ENCODE assay signal across 19 cellular contexts in the genomic region with DNA sequence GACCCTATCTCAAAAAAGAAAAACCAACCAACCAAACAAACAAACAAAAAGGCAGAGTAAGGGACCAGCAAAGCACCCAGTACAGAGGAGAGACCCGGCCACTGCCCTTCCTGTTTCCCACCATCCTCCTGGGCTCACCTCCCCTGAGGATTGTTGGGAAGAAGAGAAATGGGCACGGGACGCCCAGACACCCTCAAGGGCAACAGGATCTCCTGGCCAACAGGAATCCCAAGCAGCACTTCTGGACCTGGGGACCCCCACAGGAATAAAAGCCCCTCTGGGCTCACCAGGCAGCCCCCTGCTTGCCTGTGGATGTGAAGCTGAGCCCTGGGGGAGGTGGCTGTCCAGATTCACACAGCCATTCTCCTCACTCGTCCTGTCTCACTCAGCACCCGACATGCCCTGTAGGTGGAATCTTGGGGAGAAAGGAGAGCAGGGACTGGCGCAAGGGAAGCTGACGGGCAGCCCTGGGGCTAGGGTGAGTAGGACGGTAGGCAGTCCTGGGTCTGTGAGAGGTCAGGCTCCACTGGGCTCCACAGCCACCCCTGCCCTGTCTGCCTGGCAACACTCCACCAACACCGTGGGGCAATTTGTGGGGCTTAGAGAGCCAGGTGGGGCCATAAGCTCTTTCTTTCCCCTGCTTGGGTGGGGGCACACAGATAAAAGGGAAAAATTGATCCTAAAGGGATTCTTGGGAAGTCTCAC. TPM values are rescaled to one million over a fixed set of nuclear protein-coding genes. Genes with fewer than 3 reads are reported as not detected.
DNase-seq lines count a peak whose midpoint lies in the region; ATAC-seq, FAIRE-seq and TF ChIP-seq lines count a peak whose summit lies in the region.
"Had no signal": no experiment of that assay in that cellular context is flagged by ENCODE, and none has a peak within 500 bp of the region (broad histone marks: within the 10 kb centered on the region; RNA-seq: fewer than 3 reads in every experiment).

No MANE protein-coding gene starts in this region.

- peak; percentile 12; the same call in 1 of the 3 replicates for ATAC-seq in GM12878
- ATAC-seq in mucosa of descending colon = no peak
- ATAC-seq in T-helper 17 cell = no peak
- ATAC-seq: CD8-positive, alpha-beta T cell had no signal

- H3K36me3 Mint-ChIP-seq in T-helper 17 cell (ENCODE audit: low read depth) = no peaks in the 10 kb centered on the region
- H3K36me3 Mint-ChIP-seq: CD14-positive monocyte; CD8-positive, alpha-beta T cell had no signal

- WGBS in GM12878 (ENCODE audit: insufficient coverage, insufficient replicate concordance, low lambda C conversion rate, missing lambda C conversion rate) = 55% methylated on average over 9 of the region's 9 CpGs

- FAIRE-seq in GM12878 (lab: Jason Lieb, UNC) (no peak), kidney (lab: Jason Lieb, UNC) (no peak), urothelium cell line (lab: Jason Lieb, UNC) (peak; percentile 59)
- FAIRE-seq: A549, D721Med, G401.6, GM12892, GM19239 had no signal

- H3K4me1 Mint-ChIP-seq in T-helper 17 cell = peaks cover 8% of the 10 kb centered on the region

- POLR2A ChIA-PET in GM12878 (lab: Charles Lee) = interaction anchor here (0.6 kb wide), 1 partner anchor 705 kb away, joined by 3 read pairs; no protein-coding TSS in a partner anchor

- BruUV-seq in GM12878 (replicated peaks; lab: Mats Ljungman, UMichigan) = no TSS peak

- TF ChIP-seq POLR2A in GM12878 (IDR thresholded peaks at IDR 0.05; ENCODE audit: low read depth, low read length) = no peak

- no peak overlapping the region for H3K4me3 Mint-ChIP-seq in T-helper 17 cell
- H3K4me3 Mint-ChIP-seq: CD14-positive monocyte; CD8-positive, alpha-beta T cell; IgD-negative memory B cell had no signal

- CTCF ChIA-PET in GM12878 (lab: Yijun Ruan, JAX) = interaction anchor here (1.1 to 1.3 kb wide), 3 partner anchors 11 to 77 kb away, joined by 3 to 6 read pairs (median 3); no protein-coding TSS in a partner anchor

- RAD21 ChIA-PET in GM12878 (lab: Charles Lee; ENCODE audit: unreplicated experiment) = interaction anchor here (1.0 kb wide), 1 partner anchor 11 kb away, joined by 3 read pairs; no protein-coding TSS in a partner anchor

- TF ChIP-seq RAD21 in GM12878 (IDR thresholded peaks at IDR 0.05; ENCODE audit: insufficient read depth, low read depth, low read length) = no peak

- SMC1A ChIA-PET in GM12878 (lab: Charles Lee; ENCODE audit: uncharacterized antibody, unreplicated experiment) = interaction anchor here (0.9 to 1.2 kb wide), 3 partner anchors 10 to 77 kb away, joined by 3 read pairs; no protein-coding TSS in a partner anchor

- intact Hi-C loops in GM12878 (cut with micrococcal nuclease; ENCODE audit: unreplicated experiment) (no loop called here), kidney (cut with DNase I) (no loop called here), mucosa of descending colon (cut with DNase I, micrococcal nuclease) (no loop called here)

- in situ Hi-C loops in GM12878 (cut with MboI) = no loop called here

- H2AFZ ChIP-seq in GM12878 (ENCODE audit: control insufficient read depth, low read depth, low read length) = no peak overlapping the region

- TF ChIP-seq EP300 in GM12878 (IDR thresholded peaks at IDR 0.05; ENCODE audit: borderline replicate concordance in 1 of 2, control insufficient read depth in 1 of 2, low read depth in 2 of 2, low read length in 2 of 2) = no peak

- no peak overlapping the region for H3K9ac ChIP-seq in GM12878 (ENCODE audit: control insufficient read depth, insufficient read depth, low read length)
- no peak overlapping the region for H3K9ac ChIP-seq in kidney (ENCODE audit: low read length in 2 of 2)

- H3K9me3 ChIP-seq in GM12878 (replicated peaks; ENCODE audit: control insufficient read depth, insufficient read depth, low read length) (no peaks in the 10 kb centered on the region), kidney (ENCODE audit: control insufficient read depth in 1 of 2, low read length in 2 of 2) (no peaks in the 10 kb centered on the region), mucosa of descending colon (no peaks in the 10 kb centered on the region), T-helper 17 cell (ENCODE audit: control insufficient read depth, low read length, poor library complexity, severe bottlenecking) (no peaks in the 10 kb centered on the region), SJCRH30 (replicated peaks) (no peaks in the 10 kb centered on the region)
- H3K9me3 ChIP-seq: A549, BE2C had no signal

- H3K4me2 ChIP-seq in GM12878 (ENCODE audit: control insufficient read depth, insufficient read depth) = no peak overlapping the region
- H3K4me2 ChIP-seq: A549 had no signal

- H3K36me3 ChIP-seq in GM12878 (ENCODE audit: control insufficient read depth in 2 of 2, insufficient read depth in 2 of 2, low read length in 1 of 2) (no peaks in the 10 kb centered on the region), kidney (ENCODE audit: control insufficient read depth in 1 of 2, insufficient read depth in 2 of 2, low read length in 2 of 2) (peaks cover 5 to 40% of the 10 kb centered on the region in 2 donors), mucosa of descending colon (ENCODE audit: low read depth) (no peaks in the 10 kb centered on the region), SJCRH30 (no peaks in the 10 kb centered on the region)
- H3K36me3 ChIP-seq: BE2C had no signal

- no peak overlapping the region for H3K27ac Mint-ChIP-seq in T-helper 17 cell
- H3K27ac Mint-ChIP-seq: CD8-positive, alpha-beta T cell; IgD-negative memory B cell had no signal

- DNase-seq in GM12878 (ENCODE audit: low read depth, low spot score) (no peak), kidney (peak; percentile 60), mucosa of descending colon (peak in 2 of 3 donors; percentile 14 to 27), urothelium cell line (ENCODE audit: low spot score) (no peak), T-helper 17 cell (no peak), NCI-H524 treated with DMSO at 0.1 percent for 48 hours (lab: John Stamatoyannopoulos, UW) (no peak), SJCRH30 (no peak)
- DNase-seq: CD8-positive, alpha-beta T cell; DMS79 treated with DMSO at 0.1 percent for 48 hours; EL; HCEC 1CT had no signal

- no peaks in the 10 kb centered on the region for H3K27me3 Mint-ChIP-seq in T-helper 17 cell

- H3K79me2 ChIP-seq in GM12878 (ENCODE audit: control insufficient read depth, insufficient read depth, low read length) = no peaks in the 10 kb centered on the region

- no peaks in the 10 kb centered on the region for H3K4me1 ChIP-seq in GM12878 (ENCODE audit: control insufficient read depth, insufficient read depth, low read length)
- H3K4me1 ChIP-seq in kidney (ENCODE audit: control insufficient read depth in 1 of 2, insufficient read depth in 1 of 2, low read depth in 1 of 2, low read length in 2 of 2) = peaks cover 5 to 20% of the 10 kb centered on the region in 2 donors
- H3K4me1 ChIP-seq in mucosa of descending colon (ENCODE audit: low read depth) = peaks cover 12% of the 10 kb centered on the region
- peaks cover 23% of the 10 kb centered on the region for H3K4me1 ChIP-seq in SJCRH30
- H3K4me1 ChIP-seq: A549 had no signal

- H3K4me3 ChIP-seq in GM12878 = no peak overlapping the region
- H3K4me3 ChIP-seq in kidney (ENCODE audit: low read length in 2 of 2) = no peak overlapping the region
- no peak overlapping the region for H3K4me3 ChIP-seq in mucosa of descending colon
- no peak overlapping the region for H3K4me3 ChIP-seq in SJCRH30
- H3K4me3 ChIP-seq: A549 had no signal

- H3K27me3 ChIP-seq in GM12878 (replicated peaks in 1 of 2; ENCODE audit: control insufficient read depth in 2 of 2, insufficient read depth in 2 of 2, low read length in 1 of 2) (no peaks in the 10 kb centered on the region), SJCRH30 (no peaks in the 10 kb centered on the region)
- H3K27me3 ChIP-seq: BE2C had no signal

- H4K20me1 ChIP-seq in GM12878 (ENCODE audit: control insufficient read depth, insufficient read depth) = no peaks in the 10 kb centered on the region

- H3K27ac ChIP-seq in GM12878 (ENCODE audit: control insufficient read depth, insufficient read depth) (no peak overlapping the region), kidney (ENCODE audit: low read depth in 2 of 2, low read length in 2 of 2) (peak overlapping the region in 1 of 2 donors; percentile 1), SJCRH30 (no peak overlapping the region)
- H3K27ac ChIP-seq: A549 had no signal

- TF ChIP-seq CTCF in GM12878 (IDR thresholded peaks at IDR 0.05 in 2 of 3, conservative IDR thresholded peaks at IDR 0.05 in 1 of 3; ENCODE audit: control insufficient read depth in 2 of 3, extremely low read depth in 1 of 3, insufficient read depth in 1 of 3, low read depth in 3 of 3, low read length in 3 of 3) = no peak
- no peak for TF ChIP-seq CTCF in kidney (IDR thresholded peaks at IDR 0.05; ENCODE audit: borderline replicate concordance, extremely low read depth, insufficient read depth)
- no peak for TF ChIP-seq CTCF in mucosa of descending colon (IDR thresholded peaks at IDR 0.05)

RNA-seq across cellular contexts. Expression of a gene that starts 18.0 kb away (rescaled TPM):
- 0.83 and 0.94 TPM in 2 replicates for total RNA-seq in GM12878 (2013; cell fraction: nucleolus; rRNA removed)
- total RNA-seq in GM12878 (2014; rRNA removed) (0.23 and 0.27 TPM in 2 replicates), GM12878 (2014; rRNA removed; fragmentation: Illumina TruSeq; extraction: Trizol) (0.13 and 0.18 TPM in 2 replicates), GM12878 (2021) (0.18 and 0.19 TPM in 2 replicates), kidney (34.0 TPM), mucosa of descending colon (10 to 100 TPM in 2 of 3 donors, 1 to 10 TPM in 1; 5.9 to 34.7 (median 11.9) TPM), T-helper 17 cell (10 to 100 TPM; 38.0 to 44.5 TPM)
- polyA plus RNA-seq in GM12878 (2011; ENCODE audit: low read depth) = 0.67 TPM
- polyA plus RNA-seq in GM12878 (2011; rRNA removed) (0.53 and 0.54 TPM in 2 replicates), GM12878 (2014; fragmentation: Illumina TruSeq; extraction: Trizol) (0.21 and 0.22 TPM in 2 replicates), GM12878 (2014; fragmentation: Nextera tagmentation; extraction: Ambion mirVana) (under 1 TPM; 0.03 to 0.11 TPM), GM12878 (2014; rRNA removed) (0.13 and 0.14 TPM in 2 replicates), GM12878 (2016; fragmentation: Nextera tagmentation; extraction: Ambion mirVana) (under 1 TPM in 1 of 2 experiments, not detected in 1; 0.04 TPM), kidney (ENCODE audit: insufficient read depth, low read depth, low replicate concordance) (9.4 TPM)
- 0.40 and 0.74 TPM in 2 replicates for polyA plus RNA-seq in GM12878 (2011; cell fraction: cytosol; rRNA removed)
- 0.18 and 0.27 TPM in 2 replicates for polyA plus RNA-seq in GM12878 (2011; cell fraction: nucleus; rRNA removed)
- polyA plus RNA-seq in GM12878 (2012) = 0.76 and 1.3 TPM in 2 replicates
- 0.46 and 1.4 TPM in 2 replicates for polyA minus RNA-seq in GM12878 (2011; rRNA and poly(A)+ RNA removed)
- polyA minus RNA-seq in GM12878 (2011; cell fraction: cytosol; rRNA and poly(A)+ RNA removed) = 0.53 and 0.83 TPM in 2 replicates
- 0.12 and 0.48 TPM in 2 replicates for polyA minus RNA-seq in GM12878 (2011; cell fraction: nucleus; rRNA and poly(A)+ RNA removed)
- total RNA-seq in SJCRH30 (2014; rRNA removed; shearing (Covaris generic)) = 0.04 and 0.10 TPM in 2 replicates

RNA-seq across cellular contexts. Expression of a gene that starts 18.8 kb away (rescaled TPM):
- total RNA-seq in GM12878 (2013; cell fraction: nucleolus; rRNA removed) = 2.1 and 2.7 TPM in 2 replicates
- total RNA-seq in GM12878 (2014; rRNA removed) (5.8 and 7.5 TPM in 2 replicates), GM12878 (2014; rRNA removed; fragmentation: Illumina TruSeq; extraction: Trizol) (2.8 and 3.0 TPM in 2 replicates), GM12878 (2021) (5.8 and 6.4 TPM in 2 replicates), kidney (245 TPM), mucosa of descending colon (1 to 10 TPM in 1 of 3 donors, under 1 TPM in 2; 0.58 to 5.1 (median 0.98) TPM), T-helper 17 cell (not detected)
- polyA plus RNA-seq in GM12878 (2011; ENCODE audit: low read depth) = 1.5 TPM
- polyA plus RNA-seq in GM12878 (2011; rRNA removed) (2.7 and 4.2 TPM in 2 replicates), GM12878 (2014; fragmentation: Illumina TruSeq; extraction: Trizol) (0.76 and 2.1 TPM in 2 replicates), GM12878 (2014; fragmentation: Nextera tagmentation; extraction: Ambion mirVana) (under 1 TPM; 0.35 to 0.90 TPM), GM12878 (2014; rRNA removed) (4.8 and 5.1 TPM in 2 replicates), GM12878 (2016; fragmentation: Nextera tagmentation; extraction: Ambion mirVana) (1 to 10 TPM in 1 of 2 experiments, under 1 TPM in 1; 0.96 to 1.3 TPM), kidney (ENCODE audit: insufficient read depth, low read depth, low replicate concordance) (276 TPM)
- 5.6 and 9.3 TPM in 2 replicates for polyA plus RNA-seq in GM12878 (2011; cell fraction: cytosol; rRNA removed)
- polyA plus RNA-seq in GM12878 (2011; cell fraction: nucleus; rRNA removed) = 4.6 and 5.1 TPM in 2 replicates
- polyA plus RNA-seq in GM12878 (2012) = 3.4 and 5.3 TPM in 2 replicates
- 1.5 and 6.0 TPM in 2 replicates for polyA minus RNA-seq in GM12878 (2011; rRNA and poly(A)+ RNA removed)
- polyA minus RNA-seq in GM12878 (2011; cell fraction: cytosol; rRNA and poly(A)+ RNA removed) = 2.1 and 3.9 TPM in 2 replicates
- polyA minus RNA-seq in GM12878 (2011; cell fraction: nucleus; rRNA and poly(A)+ RNA removed) = 1.5 and 2.4 TPM in 2 replicates
- total RNA-seq in SJCRH30 (2014; rRNA removed; shearing (Covaris generic)) = not detected in 2 replicates
- total RNA-seq: CD8-positive, alpha-beta T cell had no signal
- polyA plus RNA-seq: CD14-positive monocyte, IgD-negative memory B cell had no signal

Comparison
In these comparisons a context has a peak if more than half of its experiments do, and no peak if none do; other contexts are left out.
1. DNase-seq: peak in kidney (single experiment) and mucosa of descending colon (2 of 3); none in GM12878 (single experiment), urothelium cell line (single experiment), T-helper 17 cell (0 of 3), NCI-H524 treated with DMSO at 0.1 percent for 48 hours (single experiment) and SJCRH30 (0 of 2).
2. RNA of a gene that starts 18.8 kb away (total RNA-seq): 245 TPM in kidney (single experiment); 2.1 to 7.5 TPM in GM12878, 0.58 to 5.1 TPM in mucosa of descending colon, not detected in T-helper 17 cell and not detected in SJCRH30; every median in the first group is over 10 times any median in the second.